ENCODE assay signal across 8 cellular contexts in the genomic region with DNA sequence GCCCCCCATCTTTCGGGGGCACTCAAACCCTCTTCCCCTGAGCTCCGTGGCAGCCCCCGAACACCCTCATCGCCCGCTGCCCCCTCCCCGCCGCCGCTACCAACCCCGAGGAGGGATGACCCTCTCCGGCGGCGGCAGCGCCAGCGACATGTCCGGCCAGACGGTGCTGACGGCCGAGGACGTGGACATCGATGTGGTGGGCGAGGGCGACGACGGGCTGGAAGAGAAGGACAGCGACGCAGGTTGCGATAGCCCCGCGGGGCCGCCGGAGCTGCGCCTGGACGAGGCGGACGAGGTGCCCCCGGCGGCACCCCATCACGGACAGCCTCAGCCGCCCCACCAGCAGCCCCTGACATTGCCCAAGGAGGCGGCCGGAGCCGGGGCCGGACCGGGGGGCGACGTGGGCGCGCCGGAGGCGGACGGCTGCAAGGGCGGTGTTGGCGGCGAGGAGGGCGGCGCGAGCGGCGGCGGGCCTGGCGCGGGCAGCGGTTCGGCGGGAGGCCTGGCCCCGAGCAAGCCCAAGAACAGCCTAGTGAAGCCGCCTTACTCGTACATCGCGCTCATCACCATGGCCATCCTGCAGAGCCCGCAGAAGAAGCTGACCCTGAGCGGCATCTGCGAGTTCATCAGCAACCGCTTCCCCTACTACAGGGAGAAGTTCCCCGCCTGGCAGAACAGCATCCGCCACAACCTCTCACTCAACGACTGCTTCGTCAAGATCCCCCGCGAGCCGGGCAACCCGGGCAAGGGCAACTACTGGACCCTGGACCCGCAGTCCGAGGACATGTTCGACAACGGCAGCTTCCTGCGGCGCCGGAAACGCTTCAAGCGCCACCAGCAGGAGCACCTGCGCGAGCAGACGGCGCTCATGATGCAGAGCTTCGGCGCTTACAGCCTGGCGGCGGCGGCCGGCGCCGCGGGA. TPM values are rescaled to one million over a fixed set of nuclear protein-coding genes. Genes with fewer than 3 reads are reported as not detected.
DNase-seq lines count a peak whose midpoint lies in the region; ATAC-seq and TF ChIP-seq lines count a peak whose summit lies in the region.

No MANE protein-coding gene starts in this region.

- H3K4me1 ChIP-seq in HUES64 (ENCODE audit: insufficient read depth, low read length) (peaks cover 39% of the 10 kb centered on the region), esophagus muscularis mucosa (peaks cover 23 to 59% (median 37%) of the 10 kb centered on the region in 4 donors), parathyroid adenoma (no peaks in the 10 kb centered on the region)

- H3K27me3 ChIP-seq in HUES64 (ENCODE audit: insufficient read depth, low read length) (peaks cover 100% of the 10 kb centered on the region), esophagus muscularis mucosa (peaks cover 47 to 100% (median 88%) of the 10 kb centered on the region in 4 donors), parathyroid adenoma (ENCODE audit: control insufficient read depth, insufficient read depth, low read length) (peaks cover 30% of the 10 kb centered on the region)

- no peak for ATAC-seq in HG03196 (IDR thresholded peaks at IDR 0.05; ENCODE audit: unreplicated experiment)
- no peak for ATAC-seq in HG03280 (IDR thresholded peaks at IDR 0.05; ENCODE audit: unreplicated experiment)
- ATAC-seq in GM18520 (IDR thresholded peaks at IDR 0.05; ENCODE audit: unreplicated experiment): no peak

- no peak overlapping the region for H3K4me2 ChIP-seq in parathyroid adenoma (ENCODE audit: low read length)

- no peak for TF ChIP-seq POLR2A in esophagus muscularis mucosa (IDR thresholded peaks at IDR 0.05; ENCODE audit: low read depth)

- TF ChIP-seq EP300 in esophagus muscularis mucosa (IDR thresholded peaks at IDR 0.05): no peak

- H3K4me3 Mint-ChIP-seq in Calu3 (ENCODE audit: low read depth, unreplicated experiment): peak overlapping the region; percentile 68

- CTCF ChIA-PET in Calu3 (lab: Charles Lee): interaction anchor here (0.6 kb wide), 2 partner anchors 197 to 424 kb away, joined by 3 to 4 read pairs; no protein-coding TSS in a partner anchor

- peak overlapping the region; percentile 69 for H2AFZ ChIP-seq in parathyroid adenoma

- H3K36me3 ChIP-seq in HUES64 (ENCODE audit: insufficient read depth, low read length) (no peaks in the 10 kb centered on the region), esophagus muscularis mucosa (no peaks in the 10 kb centered on the region), parathyroid adenoma (ENCODE audit: control insufficient read depth, insufficient read depth, low read length) (no peaks in the 10 kb centered on the region)

- H3K27ac ChIP-seq in HUES64 (ENCODE audit: low read depth, low read length) (no peak overlapping the region), esophagus muscularis mucosa (replicated peaks in 1 of 4) (peak overlapping the region; percentile 53 to 76 (median 64)), parathyroid adenoma (no peak overlapping the region)

- DNase-seq in Calu3 (peak; percentile 22), T1000 (lab: John Stamatoyannopoulos, UW) (peak; percentile 39), esophagus muscularis mucosa (ENCODE audit: extremely low spot score) (no peak)

- no peaks in the 10 kb centered on the region for H3K79me2 ChIP-seq in parathyroid adenoma

- H3K27me3 Mint-ChIP-seq in Calu3 (ENCODE audit: unreplicated experiment): peaks cover 54% of the 10 kb centered on the region

- H3K9ac ChIP-seq in HUES64 (ENCODE audit: low read depth, low read length) (peak overlapping the region; percentile 46; the same call in 1 of the 2 replicates), parathyroid adenoma (no peak overlapping the region)

- under 1% methylated on average over 104 of the region's 104 CpGs for WGBS in HUES64
- WGBS in esophagus muscularis mucosa: under 1% methylated on average over 27 of the region's 104 CpGs

- BruUV-seq in Calu3 (replicated peaks; lab: Mats Ljungman, UMichigan): no TSS peak

- H3K27ac Mint-ChIP-seq in Calu3 (ENCODE audit: unreplicated experiment): no peak overlapping the region

- intact Hi-C loops in Calu3 (cut with micrococcal nuclease; ENCODE audit: unreplicated experiment) (no loop called here), esophagus muscularis mucosa (cut with DNase I) (loop anchor here (10.0 kb wide), 1 partner anchor 212 kb away; no protein-coding TSS in a partner anchor)

- H3K4me3 ChIP-seq in HUES64 (ENCODE audit: low read length) (peak overlapping the region; percentile 74), esophagus muscularis mucosa (peak overlapping the region; percentile 52 to 71 (median 60)), parathyroid adenoma (ENCODE audit: low read depth, low read length) (no peak overlapping the region)

- TF ChIP-seq CTCF in Calu3 (IDR thresholded peaks at IDR 0.05; ENCODE audit: unreplicated experiment) (no peak), esophagus muscularis mucosa (IDR thresholded peaks at IDR 0.05) (no peak), parathyroid adenoma (IDR thresholded peaks at IDR 0.05) (no peak)

- peaks cover 21% of the 10 kb centered on the region for H3K36me3 Mint-ChIP-seq in Calu3 (ENCODE audit: insufficient read depth, unreplicated experiment)

- H3K9me3 ChIP-seq in HUES64 (ENCODE audit: insufficient read depth, low read depth, low read length) (no peaks in the 10 kb centered on the region), esophagus muscularis mucosa (peaks cover 0 to 4% (median 0%) of the 10 kb centered on the region in 4 donors), parathyroid adenoma (ENCODE audit: control insufficient read depth, low read length) (no peaks in the 10 kb centered on the region)

- H3K9me3 Mint-ChIP-seq in Calu3 (ENCODE audit: low read depth, unreplicated experiment): no peaks in the 10 kb centered on the region

- H3K4me1 Mint-ChIP-seq in Calu3 (ENCODE audit: low read depth, unreplicated experiment): peaks cover 14% of the 10 kb centered on the region

RNA-seq across cellular contexts. Expression of gene FOXD3, which starts 0.8 kb away (rescaled TPM):
- total RNA-seq in Calu3 (2022) (0.28 and 0.29 TPM in 2 replicates), esophagus muscularis mucosa (1 to 10 TPM; 1.2 to 7.0 (median 4.4) TPM)
- polyA plus RNA-seq in HUES64 (2013, experiment 1 of 2): 10.0 TPM
- polyA plus RNA-seq in HUES64 (2013, experiment 2 of 2): 8.2 TPM

RNA-seq across cellular contexts. Expression of gene ALG6, which starts 44.2 kb away (rescaled TPM):
- total RNA-seq in Calu3 (2022) (20.8 and 24.0 TPM in 2 replicates), esophagus muscularis mucosa (10 to 100 TPM in 1 of 4 donors, 1 to 10 TPM in 3; 3.6 to 10.7 (median 4.9) TPM)
- 17.6 TPM for polyA plus RNA-seq in HUES64 (2013, experiment 1 of 2)
- polyA plus RNA-seq in HUES64 (2013, experiment 2 of 2): 17.9 TPM

Comparison
In these comparisons a context has a peak if more than half of its experiments do, and no peak if none do; other contexts are left out.
1. H3K27ac ChIP-seq: peak in esophagus muscularis mucosa (4 of 4); none in HUES64 (single experiment) and parathyroid adenoma (single experiment).